In the genomic region with DNA sequence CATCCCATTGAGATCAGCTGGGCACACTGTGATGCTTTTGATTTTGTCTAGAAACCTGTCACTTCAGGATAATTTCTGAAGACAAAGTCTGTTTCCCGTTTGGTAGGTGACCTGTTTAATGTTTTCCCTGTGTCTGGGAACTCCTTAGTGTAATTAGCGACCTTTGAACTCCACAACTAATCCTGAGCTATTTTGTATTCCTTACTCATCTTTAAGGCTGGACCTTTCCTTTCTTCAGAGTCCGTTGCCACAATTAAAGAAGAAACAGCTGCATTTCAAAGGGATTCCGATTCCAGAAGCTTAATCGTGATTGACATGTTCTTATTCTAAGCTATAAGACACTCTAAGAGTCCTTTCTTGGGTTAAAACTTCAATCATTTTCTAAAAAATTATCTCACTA, we compare ENCODE assay signal across 30 cellular contexts. TPM values are rescaled to one million over a fixed set of nuclear protein-coding genes. Genes with fewer than 3 reads are reported as not detected.
DNase-seq lines count a peak whose midpoint lies in the region; ATAC-seq, FAIRE-seq and TF ChIP-seq lines count a peak whose summit lies in the region.
"Had no signal": no experiment of that assay in that cellular context is flagged by ENCODE, and none has a peak within 500 bp of the region (broad histone marks: within the 10 kb centered on the region; RNA-seq: fewer than 3 reads in every experiment).

No MANE protein-coding gene starts in this region.

- H4K20me1 ChIP-seq in hepatocyte (ENCODE audit: insufficient read depth, poor library complexity, severe bottlenecking) = no peaks in the 10 kb centered on the region
- H4K20me1 ChIP-seq: BLaER1 treated with 17β-estradiol and CSF1 and Interleukin-3, amounts not matched to agents 10 nM and 100 nM had no signal

- H3K9me3 ChIP-seq in HUES64 (ENCODE audit: insufficient read depth, low read depth, low read length) (no peaks in the 10 kb centered on the region), hepatocyte (ENCODE audit: low read depth) (no peaks in the 10 kb centered on the region), mucosa of descending colon (no peaks in the 10 kb centered on the region), small intestine (ENCODE audit: control insufficient read depth, low read depth) (no peaks in the 10 kb centered on the region), stomach (no peaks in the 10 kb centered on the region)
- H3K9me3 ChIP-seq: BLaER1 treated with 17β-estradiol and CSF1 and Interleukin-3, amounts not matched to agents 10 nM and 100 nM; SJSA1 had no signal

- H3K9me2 ChIP-seq in hepatocyte (replicated peaks; ENCODE audit: insufficient read depth) = no peaks in the 10 kb centered on the region

- peak overlapping the region; percentile 22; the same call in 1 of the 2 replicates for H3K27ac ChIP-seq in HUES64 (ENCODE audit: low read depth, low read length)
- no peak overlapping the region for H3K27ac ChIP-seq in hepatocyte
- no peak overlapping the region for H3K27ac ChIP-seq in small intestine (ENCODE audit: low read depth in 1 of 2, low read length in 1 of 2)
- H3K27ac ChIP-seq in stomach = no peak overlapping the region
- H3K27ac ChIP-seq: BLaER1 treated with 17β-estradiol and CSF1 and Interleukin-3, amounts not matched to agents 10 nM and 100 nM; PC-9; SJSA1 had no signal

- no peak for FAIRE-seq in small intestine (lab: Jason Lieb, UNC)
- FAIRE-seq: A204.1, GM12892, GM19239, H1 had no signal

- no peak for TF ChIP-seq POLR2A in stomach (IDR thresholded peaks at IDR 0.05)

- H3K27me3 ChIP-seq in HUES64 (ENCODE audit: insufficient read depth, low read length) = no peaks in the 10 kb centered on the region
- no peaks in the 10 kb centered on the region for H3K27me3 ChIP-seq in hepatocyte
- no peaks in the 10 kb centered on the region for H3K27me3 ChIP-seq in small intestine (ENCODE audit: control insufficient read depth in 2 of 2, insufficient read depth in 2 of 2, low read length in 2 of 2)
- no peaks in the 10 kb centered on the region for H3K27me3 ChIP-seq in stomach
- H3K27me3 ChIP-seq: BLaER1 treated with 17β-estradiol and CSF1 and Interleukin-3, amounts not matched to agents 10 nM and 100 nM; SJSA1 had no signal

- H3K36me3 ChIP-seq in HUES64 (ENCODE audit: insufficient read depth, low read length) = peaks cover 49% of the 10 kb centered on the region
- no peaks in the 10 kb centered on the region for H3K36me3 ChIP-seq in hepatocyte (replicated peaks; ENCODE audit: insufficient read depth, low read depth)
- no peaks in the 10 kb centered on the region for H3K36me3 ChIP-seq in mucosa of descending colon (ENCODE audit: low read depth)
- peaks cover 0 to 11% of the 10 kb centered on the region in 2 donors for H3K36me3 ChIP-seq in small intestine (ENCODE audit: control insufficient read depth in 2 of 2, insufficient read depth in 2 of 2, low read length in 2 of 2)
- peaks cover 0 to 63% (median 53%) of the 10 kb centered on the region in 4 donors for H3K36me3 ChIP-seq in stomach

- H3K4me2 ChIP-seq in hepatocyte = peak overlapping the region; percentile 30
- H3K4me2 ChIP-seq: BLaER1 treated with 17β-estradiol and CSF1 and Interleukin-3, amounts not matched to agents 10 nM and 100 nM; PC-9 had no signal

- no peak for TF ChIP-seq EP300 in stomach (IDR thresholded peaks at IDR 0.05)

- TF ChIP-seq CTCF in hepatocyte (IDR thresholded peaks at IDR 0.05; ENCODE audit: poor library complexity) (no peak), mucosa of descending colon (IDR thresholded peaks at IDR 0.05) (no peak), stomach (IDR thresholded peaks at IDR 0.05) (no peak)

- no peak overlapping the region for H2AFZ ChIP-seq in hepatocyte
- H2AFZ ChIP-seq: PC-9 had no signal

- H3K4me3 ChIP-seq in HUES64 (ENCODE audit: low read length) (no peak overlapping the region), hepatocyte (no peak overlapping the region), mucosa of descending colon (no peak overlapping the region), small intestine (ENCODE audit: low read depth in 1 of 2, low read length in 2 of 2) (no peak overlapping the region), stomach (no peak overlapping the region)
- H3K4me3 ChIP-seq: BLaER1 treated with 17β-estradiol and CSF1 and Interleukin-3, amounts not matched to agents 10 nM and 100 nM; PC-9; SJSA1 had no signal

- H3K9ac ChIP-seq in HUES64 (ENCODE audit: low read depth, low read length) = no peak overlapping the region
- H3K9ac ChIP-seq: BLaER1 treated with 17β-estradiol and CSF1 and Interleukin-3, amounts not matched to agents 10 nM and 100 nM had no signal

- no peaks in the 10 kb centered on the region for H3K79me2 ChIP-seq in hepatocyte

- DNase-seq in hepatocyte (ENCODE audit: low spot score) (peak; percentile 33), mucosa of descending colon (peak in 1 of 3 donors; percentile 8), small intestine (peak; percentile 88), stomach (no peak), NCI-H1092 treated with DMSO at 0.1 percent for 48 hours (lab: John Stamatoyannopoulos, UW) (no peak)
- DNase-seq in activated CD4-positive, alpha-beta T cell treated with anti-CD3 and anti-CD28 coated beads for 1 hour = no peak
- DNase-seq: CD4-positive, alpha-beta T cell; DMS79; EL; HCEC 1CT; IMR-90; KG1; MM.1S; NCI-H1048; NCI-H1417 treated with DMSO at 0.1 percent for 48 hours; NCI-H1694 treated with DMSO at 0.1 percent for 48 hours; NCI-H2081; NCI-H226; NCI-H524; NCI-H774; PC-9; Right ventricle myocardium superior; RPMI8226 had no signal

- 83% methylated on average over 5 of the region's 5 CpGs for WGBS in HUES64
- WGBS in hepatocyte (ENCODE audit: low lambda C conversion rate, missing lambda C conversion rate) = 38% methylated on average over 5 of the region's 5 CpGs
- 21 to 54% (median 27%) methylated on average over 5 of the region's 5 CpGs for WGBS in small intestine, 3 donors
- 77 to 87% (median 83%) methylated on average over 5 of the region's 5 CpGs for WGBS in stomach, 5 donors

- intact Hi-C loops in mucosa of descending colon (cut with DNase I, micrococcal nuclease) = no loop called here
- intact Hi-C loops in stomach (cut with DNase I; ENCODE audit: low total_unique reads) = no loop called here

- peak; percentile 91 for ATAC-seq in mucosa of descending colon

- H3K4me1 ChIP-seq in HUES64 (ENCODE audit: insufficient read depth, low read length) (peaks cover 51% of the 10 kb centered on the region; the same call in 1 of the 2 replicates), hepatocyte (ENCODE audit: insufficient read depth) (no peaks in the 10 kb centered on the region), mucosa of descending colon (ENCODE audit: low read depth) (peaks cover 7% of the 10 kb centered on the region), small intestine (ENCODE audit: control insufficient read depth in 2 of 2, insufficient read depth in 1 of 2, low read depth in 1 of 2, low read length in 1 of 2) (no peaks in the 10 kb centered on the region), stomach (no peaks in the 10 kb centered on the region)
- H3K4me1 ChIP-seq: BLaER1 treated with 17β-estradiol and CSF1 and Interleukin-3, amounts not matched to agents 10 nM and 100 nM; SJSA1 had no signal

RNA-seq across cellular contexts. Expression of gene AP5M1, which starts 22.0 kb away (rescaled TPM):
- 41.2 TPM for polyA plus RNA-seq in HUES64 (2013, experiment 1 of 2)
- polyA plus RNA-seq in HUES64 (2013, experiment 2 of 2) = 42.5 TPM
- total RNA-seq in hepatocyte (35.8 and 38.3 TPM in 2 replicates), mucosa of descending colon (100 to 1,000 TPM in 1 of 3 donors, 10 to 100 TPM in 2; 64.3 to 100 (median 81.6) TPM), stomach (10 to 100 TPM; 10.1 to 44.2 (median 14.7) TPM)
- polyA plus RNA-seq in hepatocyte (27.8 and 34.9 TPM in 2 replicates), small intestine (10 to 100 TPM; 20.6 to 25.1 (median 23.0) TPM), stomach (10 to 100 TPM in 2 of 3 donors, 1 to 10 TPM in 1; 5.2 to 16.2 (median 10.1) TPM)

RNA-seq across cellular contexts. Expression of gene EXOC5, which starts 22.0 kb away (rescaled TPM):
- polyA plus RNA-seq in HUES64 (2013, experiment 1 of 2) = 64.3 TPM
- 69.8 TPM for polyA plus RNA-seq in HUES64 (2013, experiment 2 of 2)
- total RNA-seq in hepatocyte (50.6 and 51.8 TPM in 2 replicates), mucosa of descending colon (10 to 100 TPM; 40.9 to 69.3 (median 44.2) TPM), stomach (10 to 100 TPM; 19.4 to 51.8 (median 37.9) TPM)
- polyA plus RNA-seq in hepatocyte (30.8 and 31.4 TPM in 2 replicates), small intestine (10 to 100 TPM in 1 of 3 donors, 1 to 10 TPM in 2; 6.8 to 12.5 (median 7.8) TPM), stomach (10 to 100 TPM in 1 of 3 donors, 1 to 10 TPM in 2; 6.5 to 12.5 (median 9.5) TPM)

Comparison
In these comparisons a context has a peak if more than half of its experiments do, and no peak if none do; other contexts are left out.
1. DNase-seq: peak in hepatocyte (single experiment) and small intestine (single experiment); none in activated CD4-positive, alpha-beta T cell treated with anti-CD3 and anti-CD28 coated beads for 1 hour (single experiment), stomach (single experiment) and NCI-H1092 treated with DMSO at 0.1 percent for 48 hours (single experiment).